In the genomic region with DNA sequence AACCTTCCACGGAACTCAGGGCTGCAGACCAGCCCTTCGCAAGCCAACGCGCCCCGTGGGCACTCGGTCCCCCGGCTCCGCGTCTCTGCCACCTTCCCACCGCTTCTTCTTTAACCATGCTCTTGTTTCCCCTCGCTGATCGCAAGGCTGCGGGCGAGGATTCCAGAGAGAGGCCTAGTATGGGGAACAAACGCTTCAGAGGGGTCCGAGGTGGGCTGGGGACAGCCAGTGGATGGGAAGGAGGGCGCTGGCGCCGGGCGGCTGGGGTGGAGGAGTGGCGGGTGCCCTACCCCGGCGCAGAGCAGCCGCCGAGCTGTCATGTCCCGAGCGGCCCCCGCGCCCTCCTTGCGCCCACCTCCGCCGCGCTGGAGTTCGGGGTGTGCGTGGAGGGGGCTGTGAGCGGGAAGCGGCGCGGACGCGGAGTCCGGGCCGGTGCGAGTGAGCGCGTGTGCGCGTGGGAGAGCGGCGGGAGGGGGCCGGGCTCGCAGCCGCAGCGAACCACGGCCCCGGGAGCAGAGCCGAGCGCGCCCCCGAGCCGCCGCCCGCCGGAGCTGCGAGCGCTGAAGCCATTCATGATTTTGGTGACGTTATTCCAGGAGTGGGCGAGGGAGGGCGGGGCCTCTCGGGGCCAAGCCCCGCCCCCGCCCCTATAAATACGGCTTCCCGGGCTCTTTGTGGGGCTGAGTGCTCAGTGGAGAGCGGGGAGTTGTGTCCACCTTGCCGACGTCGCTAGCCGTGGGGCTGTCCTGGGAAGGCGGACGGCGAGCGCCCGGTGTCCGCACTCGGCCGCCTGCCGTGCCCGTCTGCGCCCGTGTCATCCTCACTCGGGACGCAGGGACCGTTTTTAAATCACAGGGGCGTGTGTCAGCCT, we compare ENCODE assay signal across 8 cellular contexts. TPM values are rescaled to one million over a fixed set of nuclear protein-coding genes. Genes with fewer than 3 reads are reported as not detected.
DNase-seq lines count a peak whose midpoint lies in the region; TF ChIP-seq lines count a peak whose summit lies in the region.

A gene (plus strand): TSS at position 680 of the 871 bp plus-strand sequence. CDS start 205 bp downstream, outside the sequence.

- H3K4me1 ChIP-seq in breast epithelium (peaks cover 0 to 6% of the 10 kb centered on the region in 2 donors), smooth muscle cell (ENCODE audit: low read depth) (peaks cover 23% of the 10 kb centered on the region)

- H3K9me3 ChIP-seq in WERI-Rb-1 (ENCODE audit: severe bottlenecking) (peaks cover 2% of the 10 kb centered on the region), breast epithelium (no peaks in the 10 kb centered on the region), smooth muscle cell (replicated peaks; ENCODE audit: low read depth) (no peaks in the 10 kb centered on the region)

- peak within 1 kb of the TSS; percentile 79 for H3K4me3 ChIP-seq in GM08714 (ENCODE audit: low read length)
- H3K4me3 ChIP-seq in HFF-Myc (replicated peaks; ENCODE audit: low read depth, low read length) = peak within 1 kb of the TSS; percentile 47
- peak within 1 kb of the TSS; percentile 62 for H3K4me3 ChIP-seq in WERI-Rb-1 (ENCODE audit: low read depth, low read length)
- peak within 1 kb of the TSS; percentile 61 to 77 (median 76) for H3K4me3 ChIP-seq in breast epithelium
- H3K4me3 ChIP-seq in smooth muscle cell = peak within 1 kb of the TSS; percentile 93

- H3K36me3 ChIP-seq in WERI-Rb-1 (peaks cover 13% of the 10 kb centered on the region; the same call in 1 of the 2 replicates), breast epithelium (no peaks in the 10 kb centered on the region), smooth muscle cell (ENCODE audit: low read depth) (no peaks in the 10 kb centered on the region)

- TF ChIP-seq CTCF in HFF-Myc (IDR thresholded peaks at IDR 0.05; ENCODE audit: low read depth, low read length, missing control alignments) (no peak), WERI-Rb-1 (IDR thresholded peaks at IDR 0.05; ENCODE audit: low read depth, low read length) (peak; percentile 2; the same call in 1 of the 2 replicates), breast epithelium (IDR thresholded peaks at IDR 0.05) (no peak), smooth muscle cell (IDR thresholded peaks at IDR 0.05; ENCODE audit: borderline replicate concordance, insufficient read depth, poor library complexity, severe bottlenecking) (no peak)

- H3F3A ChIP-seq in smooth muscle cell (ENCODE audit: low read depth) = peaks cover 13% of the 10 kb centered on the region

- H3K79me2 ChIP-seq in smooth muscle cell (ENCODE audit: low read depth) = peaks cover 33% of the 10 kb centered on the region

- DNase-seq in HFF-Myc (ENCODE audit: extremely low read depth, low read depth) = no peak
- peak; percentile 34 for DNase-seq in NCI-H1436 treated with DMSO at 0.1 percent for 48 hours (lab: John Stamatoyannopoulos, UW)
- peak; percentile 90 for DNase-seq in WERI-Rb-1
- peak; percentile 70 to 88 for DNase-seq in breast epithelium (ENCODE audit: low spot score in 2 of 2)
- DNase-seq in iPS-NIHi7 (ENCODE audit: extremely low spot score) = peak; percentile 87
- DNase-seq in smooth muscle cell (lab: John Stamatoyannopoulos, UW; ENCODE audit: unreplicated experiment) = peak; percentile 90
- no peak for DNase-seq in DMS153 treated with DMSO at 0.1 percent for 48 hours (lab: John Stamatoyannopoulos, UW; ENCODE audit: unreplicated experiment)

- WGBS in smooth muscle cell (ENCODE audit: low lambda C conversion rate) = under 1% methylated on average over 84 of the region's 95 CpGs

- peak within 1 kb of the TSS; percentile 96 for H2AFZ ChIP-seq in smooth muscle cell (ENCODE audit: low read depth)

- intact Hi-C loops in breast epithelium (cut with DNase I; ENCODE audit: low total_unique reads) = loop anchor here (5.0 to 10.0 kb wide), 2 partner anchors 214 to 1246 kb away; a partner anchor contains a TSS

- peak within 1 kb of the TSS; percentile 86 for H3K9ac ChIP-seq in smooth muscle cell (ENCODE audit: low read depth)

- peak within 1 kb of the TSS; percentile 98 for H3K4me2 ChIP-seq in smooth muscle cell

- H3K27me3 ChIP-seq in WERI-Rb-1 (ENCODE audit: insufficient read depth, low read depth, severe bottlenecking) (peaks cover 22% of the 10 kb centered on the region), breast epithelium (peaks cover 0 to 3% of the 10 kb centered on the region in 2 donors), smooth muscle cell (ENCODE audit: low read depth) (no peaks in the 10 kb centered on the region)

- peak; percentile 96 for TF ChIP-seq POLR2A in breast epithelium (IDR thresholded peaks at IDR 0.05)

- H4K20me1 ChIP-seq in smooth muscle cell (ENCODE audit: low read depth) = peaks cover 34% of the 10 kb centered on the region

- peak within 1 kb of the TSS; percentile 62 for H3K27ac ChIP-seq in WERI-Rb-1
- peak within 1 kb of the TSS; percentile 91 to 97 for H3K27ac ChIP-seq in breast epithelium
- H3K27ac ChIP-seq in smooth muscle cell (ENCODE audit: low read depth) = peak within 1 kb of the TSS; percentile 80

RNA-seq across cellular contexts. Expression of the gene that starts here (rescaled TPM):
- 100 to 1,000 TPM in 1 of 3 donors, 10 to 100 TPM in 2; 18.2 to 153 (median 87.2) TPM for total RNA-seq in breast epithelium
- 31.0 and 48.1 TPM in 2 replicates for total RNA-seq in smooth muscle cell
- polyA plus RNA-seq in smooth muscle cell = 33.9 and 35.2 TPM in 2 replicates

Comparison
In these comparisons a context has a peak if more than half of its experiments do, and no peak if none do; other contexts are left out.
1. DNase-seq: peak in NCI-H1436 treated with DMSO at 0.1 percent for 48 hours (single experiment), WERI-Rb-1 (single experiment), breast epithelium (2 of 2), iPS-NIHi7 (single experiment) and smooth muscle cell (single experiment); none in HFF-Myc (single experiment) and DMS153 treated with DMSO at 0.1 percent for 48 hours (single experiment).
2. Peak in every context shown above with its lines, with median percentiles within 50 percentile points of each other: H3K4me3 ChIP-seq and H3K27ac ChIP-seq.